Comparison of ENCODE assay signal across 8 cellular contexts in genomic region chr4:167622481-167623240, GRCh38.
A peak's percentile ranks its signal among the peaks of the same experiment; 100 is the strongest.
DNase-seq lines count a peak whose midpoint lies in the region; ATAC-seq and TF ChIP-seq lines count a peak whose summit lies in the region.

No MANE protein-coding gene starts in this region.

- H3K9me3 ChIP-seq in CD8-positive, alpha-beta memory T cell (ENCODE audit: low read length) = no peaks in the 10 kb centered on the region

- intact Hi-C loops in activated CD4-positive, alpha-beta T cell treated with anti-CD3 and anti-CD28 coated beads, Interleukin-2, amount 10 ng/mL, durations not matched to agents 24 days and 14 days (cut with micrococcal nuclease) = loop anchor here (1.0 to 5.0 kb wide), 3 partner anchors 454 to 1456 kb away; no protein-coding TSS in a partner anchor

- H3K27ac ChIP-seq in CD8-positive, alpha-beta memory T cell (ENCODE audit: low read depth, low read length) = no peak overlapping the region

- no peaks in the 10 kb centered on the region for H3K27me3 Mint-ChIP-seq in activated CD4-positive, alpha-beta T cell treated with anti-CD3 and anti-CD28 coated beads, Interleukin-2, amount 10 ng/mL, durations not matched to agents 24 days and 14 days
- H3K27me3 Mint-ChIP-seq in CD8-positive, alpha-beta memory T cell = no peaks in the 10 kb centered on the region

- no peaks in the 10 kb centered on the region for H3K36me3 Mint-ChIP-seq in activated CD4-positive, alpha-beta T cell treated with anti-CD3 and anti-CD28 coated beads, Interleukin-2, amount 10 ng/mL, durations not matched to agents 24 days and 14 days (ENCODE audit: low read depth)
- H3K36me3 Mint-ChIP-seq in CD8-positive, alpha-beta memory T cell = no peaks in the 10 kb centered on the region

- POLR2A ChIA-PET in HEK293T (lab: Yijun Ruan, JAX) = no interaction called here
- POLR2A ChIA-PET in CD8-positive, alpha-beta memory T cell (lab: Charles Lee) = no interaction called here

- no peak overlapping the region for H3K27ac Mint-ChIP-seq in activated CD4-positive, alpha-beta T cell treated with anti-CD3 and anti-CD28 coated beads, Interleukin-2, amount 10 ng/mL, durations not matched to agents 24 days and 14 days
- H3K27ac Mint-ChIP-seq in CD8-positive, alpha-beta memory T cell = no peak overlapping the region

- no peaks in the 10 kb centered on the region for H3K4me1 ChIP-seq in CD8-positive, alpha-beta memory T cell (ENCODE audit: insufficient read depth, low read length)

- DNase-seq in AG09319 (ENCODE audit: extremely low read depth, low read depth) (no peak), HEK293T (ENCODE audit: extremely low spot score) (peak; percentile 66), fibroblast of villous mesenchyme (ENCODE audit: low read depth) (peak; percentile 28), omental fat pad (ENCODE audit: low spot score) (no peak)
- peak; percentile 77 for DNase-seq in activated CD4-positive, alpha-beta T cell treated with anti-CD3 and anti-CD28 coated beads, Interleukin-2, amount 10 ng/mL, durations not matched to agents 24 days and 14 days
- DNase-seq in CD8-positive, alpha-beta memory T cell = no peak

- no peaks in the 10 kb centered on the region for H3K27me3 ChIP-seq in CD8-positive, alpha-beta memory T cell (ENCODE audit: insufficient read depth, low read length, poor library complexity, severe bottlenecking)

- CTCF ChIA-PET in HEK293T (lab: Yijun Ruan, JAX) = interaction anchor here (0.5 to 0.9 kb wide), 8 partner anchors 14 to 991 kb away, joined by 3 to 4 read pairs (median 3); no protein-coding TSS in a partner anchor
- CTCF ChIA-PET in CD8-positive, alpha-beta memory T cell (lab: Charles Lee) = no interaction called here

- peak; percentile 31 for TF ChIP-seq CTCF in AG09319 (IDR thresholded peaks at IDR 0.05; ENCODE audit: low read depth, low read length)
- peak; percentile 91 for TF ChIP-seq CTCF in GM12873 (IDR thresholded peaks at IDR 0.05; ENCODE audit: insufficient read depth, low read depth, low read length, missing control alignments)
- TF ChIP-seq CTCF in LNCAP (IDR thresholded peaks at IDR 0.05) = peak; percentile 74
- peak; percentile 68 for TF ChIP-seq CTCF in fibroblast of villous mesenchyme (IDR thresholded peaks at IDR 0.05; ENCODE audit: insufficient read depth, low read depth, low read length)
- TF ChIP-seq CTCF in omental fat pad (IDR thresholded peaks at IDR 0.05) = no peak

- no peaks in the 10 kb centered on the region for H3K9me3 Mint-ChIP-seq in activated CD4-positive, alpha-beta T cell treated with anti-CD3 and anti-CD28 coated beads, Interleukin-2, amount 10 ng/mL, durations not matched to agents 24 days and 14 days
- H3K9me3 Mint-ChIP-seq in CD8-positive, alpha-beta memory T cell = peaks cover 0 to 16% (median 3%) of the 10 kb centered on the region in 5 donors

- H3K36me3 ChIP-seq in CD8-positive, alpha-beta memory T cell (ENCODE audit: insufficient read depth, low read length) = no peaks in the 10 kb centered on the region

- H3K4me3 Mint-ChIP-seq in activated CD4-positive, alpha-beta T cell treated with anti-CD3 and anti-CD28 coated beads, Interleukin-2, amount 10 ng/mL, durations not matched to agents 24 days and 14 days = no peak overlapping the region
- H3K4me3 Mint-ChIP-seq in CD8-positive, alpha-beta memory T cell = no peak overlapping the region

- ATAC-seq in omental fat pad (ENCODE audit: low FRiP score) = peak; percentile 62

- no peak overlapping the region for H3K4me3 ChIP-seq in fibroblast of villous mesenchyme (ENCODE audit: low read depth, low read length)
- no peak overlapping the region for H3K4me3 ChIP-seq in CD8-positive, alpha-beta memory T cell (ENCODE audit: low read length)

- no peaks in the 10 kb centered on the region for H3K4me1 Mint-ChIP-seq in activated CD4-positive, alpha-beta T cell treated with anti-CD3 and anti-CD28 coated beads, Interleukin-2, amount 10 ng/mL, durations not matched to agents 24 days and 14 days
- no peaks in the 10 kb centered on the region for H3K4me1 Mint-ChIP-seq in CD8-positive, alpha-beta memory T cell

TF ChIP-seq in HEK293T, 16 proteins besides CTCF, POLR2A, EP300 and RAD21:
- TF ChIP-seq FOXK2 (IDR thresholded peaks at IDR 0.05) = no peak
- TF ChIP-seq FOXM1 (IDR thresholded peaks at IDR 0.05; ENCODE audit: borderline replicate concordance) = no peak
TF ChIP-seq in HEK293T: peak in this region for 0.

Comparison
In these comparisons a context has a peak if more than half of its experiments do, and no peak if none do; other contexts are left out.
1. DNase-seq: peak in HEK293T (single experiment), activated CD4-positive, alpha-beta T cell treated with anti-CD3 and anti-CD28 coated beads, Interleukin-2, amount 10 ng/mL, durations not matched to agents 24 days and 14 days (single experiment) and fibroblast of villous mesenchyme (single experiment); none in AG09319 (single experiment), omental fat pad (single experiment) and CD8-positive, alpha-beta memory T cell (0 of 5).
2. CTCF ChIP-seq: peak in AG09319 (single experiment), GM12873 (single experiment), LNCAP (single experiment) and fibroblast of villous mesenchyme (single experiment); none in omental fat pad (0 of 3).